ENCODE assay signal across 13 cellular contexts in the genomic region with DNA sequence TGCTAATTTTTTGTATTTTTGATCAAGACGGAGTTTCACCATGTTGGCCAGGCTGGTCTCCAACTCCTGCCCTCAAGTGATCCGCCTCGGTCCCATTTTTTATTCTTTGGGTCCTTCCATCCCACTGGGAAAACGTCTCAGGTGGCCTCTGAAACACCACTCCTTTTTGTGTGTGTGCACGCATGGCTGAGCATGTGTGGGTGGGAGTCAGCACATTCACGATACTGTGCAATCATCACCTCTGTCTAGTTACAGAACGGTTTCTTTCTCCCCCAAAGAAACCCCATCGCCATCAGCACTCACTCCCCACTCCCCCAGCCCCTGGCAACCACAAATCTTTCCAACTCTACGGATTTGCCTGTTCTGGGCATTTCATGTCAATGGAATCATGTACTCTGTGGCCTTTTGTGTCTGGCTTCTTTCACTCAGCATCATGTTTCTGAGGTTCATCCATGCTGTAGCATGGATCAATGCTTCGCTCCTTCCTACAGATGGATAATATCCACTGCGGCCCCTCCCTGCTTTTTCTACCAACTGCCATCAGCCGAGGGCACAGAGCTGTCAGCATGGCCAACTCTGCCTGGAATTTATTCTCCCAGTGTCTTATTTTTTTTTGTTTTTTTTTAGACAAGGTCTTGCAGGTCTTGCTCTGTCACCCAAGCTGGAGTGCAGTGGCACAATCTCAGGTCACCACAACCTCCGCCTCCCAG. TPM values are rescaled to one million over a fixed set of nuclear protein-coding genes. Genes with fewer than 3 reads are reported as not detected.
DNase-seq lines count a peak whose midpoint lies in the region; ATAC-seq and TF ChIP-seq lines count a peak whose summit lies in the region.
"Had no signal": no experiment of that assay in that cellular context is flagged by ENCODE, and none has a peak within 500 bp of the region (broad histone marks: within the 10 kb centered on the region; RNA-seq: fewer than 3 reads in every experiment).

No MANE protein-coding gene starts in this region.

- H3K36me3 ChIP-seq in CD4-positive, CD25-positive, alpha-beta regulatory T cell (ENCODE audit: control insufficient read depth, insufficient read depth, low read length): no peaks in the 10 kb centered on the region
- H3K36me3 ChIP-seq in GM06990 (ENCODE audit: control insufficient read depth, insufficient read depth, low read length): no peaks in the 10 kb centered on the region
- H3K36me3 ChIP-seq: sigmoid colon, suprapubic skin had no signal

- TF ChIP-seq CTCF in GM06990 (IDR thresholded peaks at IDR 0.05; ENCODE audit: insufficient read depth, low read length, poor library complexity, severe bottlenecking) (no peak), nephron (IDR thresholded peaks at IDR 0.05; ENCODE audit: unreplicated experiment in 3 of 3) (no peak)

- no peaks in the 10 kb centered on the region for H3K36me3 Mint-ChIP-seq in CD4-positive, CD25-positive, alpha-beta regulatory T cell
- no peaks in the 10 kb centered on the region for H3K36me3 Mint-ChIP-seq in activated naive CD8-positive, alpha-beta T cell treated with anti-CD3 and anti-CD28 coated beads, Interleukin-2, amount 10 ng/mL, durations not matched to agents 7 days and 5 days
- peaks cover 3% of the 10 kb centered on the region for H3K36me3 Mint-ChIP-seq in nephron (ENCODE audit: low read depth)

- H3K4me3 ChIP-seq in CD4-positive, CD25-positive, alpha-beta regulatory T cell (ENCODE audit: low read depth, low read length): no peak overlapping the region
- H3K4me3 ChIP-seq in GM06990 (replicated peaks; ENCODE audit: low read depth, low read length): peak overlapping the region; percentile 8; the same call in 1 of the 2 replicates

- H3K9me3 ChIP-seq in CD4-positive, CD25-positive, alpha-beta regulatory T cell (ENCODE audit: control insufficient read depth in 2 of 2, low read length in 2 of 2): no peaks in the 10 kb centered on the region
- H3K9me3 ChIP-seq: sigmoid colon, suprapubic skin had no signal

- H3K27ac ChIP-seq in CD4-positive, CD25-positive, alpha-beta regulatory T cell (ENCODE audit: insufficient read depth, low read length, poor library complexity, severe bottlenecking): no peak overlapping the region

- H3K27me3 Mint-ChIP-seq in CD4-positive, CD25-positive, alpha-beta regulatory T cell: peaks cover 40% of the 10 kb centered on the region
- H3K27me3 Mint-ChIP-seq in activated naive CD8-positive, alpha-beta T cell treated with anti-CD3 and anti-CD28 coated beads, Interleukin-2, amount 10 ng/mL, durations not matched to agents 7 days and 5 days: peaks cover 29% of the 10 kb centered on the region
- peaks cover 15% of the 10 kb centered on the region for H3K27me3 Mint-ChIP-seq in nephron (ENCODE audit: low read depth)

- H3K9me3 Mint-ChIP-seq in CD4-positive, CD25-positive, alpha-beta regulatory T cell: peaks cover 0 to 2% (median 0%) of the 10 kb centered on the region in 7 donors
- no peaks in the 10 kb centered on the region for H3K9me3 Mint-ChIP-seq in activated naive CD8-positive, alpha-beta T cell treated with anti-CD3 and anti-CD28 coated beads, Interleukin-2, amount 10 ng/mL, durations not matched to agents 7 days and 5 days
- no peaks in the 10 kb centered on the region for H3K9me3 Mint-ChIP-seq in nephron

- POLR2A ChIA-PET in activated naive CD8-positive, alpha-beta T cell treated with anti-CD3 and anti-CD28 coated beads, Interleukin-2, amount 10 ng/mL, durations not matched to agents 7 days and 5 days (lab: Charles Lee): interaction anchor here (0.5 kb wide), 1 partner anchor 57 kb away, joined by 3 read pairs; no protein-coding TSS in a partner anchor

- no peak for DNase-seq in CD4-positive, CD25-positive, alpha-beta regulatory T cell
- DNase-seq in GM06990 (ENCODE audit: extremely low read depth, insufficient read length) (no peak), AG08396 (ENCODE audit: low spot score) (no peak), NOMO-1 treated with DMSO at 0.1 percent for 48 hours (lab: John Stamatoyannopoulos, UW; ENCODE audit: unreplicated experiment) (no peak)
- DNase-seq in activated naive CD8-positive, alpha-beta T cell treated with anti-CD3 and anti-CD28 coated beads, Interleukin-2, amount 10 ng/mL, durations not matched to agents 7 days and 5 days: no peak
- DNase-seq: foreskin keratinocyte, islet precursor cell, NCI-H446, sigmoid colon had no signal

- peaks cover 4% of the 10 kb centered on the region for H3K27me3 ChIP-seq in CD4-positive, CD25-positive, alpha-beta regulatory T cell (ENCODE audit: control insufficient read depth, insufficient read depth, low read length)
- H3K27me3 ChIP-seq in GM06990 (replicated peaks; ENCODE audit: control insufficient read depth, insufficient read depth, low read length): no peaks in the 10 kb centered on the region
- H3K27me3 ChIP-seq: suprapubic skin had no signal

- ATAC-seq in CD4-positive, CD25-positive, alpha-beta regulatory T cell (ENCODE audit: low read depth in 2 of 2): no peak
- ATAC-seq in activated naive CD8-positive, alpha-beta T cell treated with anti-CD3 and anti-CD28 coated beads, Interleukin-2, amount 10 ng/mL, durations not matched to agents 7 days and 5 days (ENCODE audit: low read depth): no peak
- ATAC-seq in HG02870 (IDR thresholded peaks at IDR 0.05; ENCODE audit: unreplicated experiment): no peak

- H3K4me1 ChIP-seq in CD4-positive, CD25-positive, alpha-beta regulatory T cell (ENCODE audit: control insufficient read depth, insufficient read depth, low read length, poor library complexity, severe bottlenecking): peaks cover 28% of the 10 kb centered on the region
- H3K4me1 ChIP-seq: foreskin keratinocyte had no signal

- peak overlapping the region in 1 of 3 donors; percentile 6 for H3K27ac Mint-ChIP-seq in CD4-positive, CD25-positive, alpha-beta regulatory T cell
- peak overlapping the region; percentile 62 for H3K27ac Mint-ChIP-seq in activated naive CD8-positive, alpha-beta T cell treated with anti-CD3 and anti-CD28 coated beads, Interleukin-2, amount 10 ng/mL, durations not matched to agents 7 days and 5 days
- H3K27ac Mint-ChIP-seq in nephron: peak overlapping the region; percentile 58 to 88 (median 77)

- H3K4me3 Mint-ChIP-seq in CD4-positive, CD25-positive, alpha-beta regulatory T cell: peak overlapping the region; percentile 69 to 86 (median 80)
- H3K4me3 Mint-ChIP-seq in activated naive CD8-positive, alpha-beta T cell treated with anti-CD3 and anti-CD28 coated beads, Interleukin-2, amount 10 ng/mL, durations not matched to agents 7 days and 5 days: peak overlapping the region; percentile 39
- peak overlapping the region; percentile 85 to 88 (median 86) for H3K4me3 Mint-ChIP-seq in nephron

- peaks cover 0 to 31% (median 9%) of the 10 kb centered on the region in 4 donors for H3K4me1 Mint-ChIP-seq in CD4-positive, CD25-positive, alpha-beta regulatory T cell
- peaks cover 18% of the 10 kb centered on the region for H3K4me1 Mint-ChIP-seq in activated naive CD8-positive, alpha-beta T cell treated with anti-CD3 and anti-CD28 coated beads, Interleukin-2, amount 10 ng/mL, durations not matched to agents 7 days and 5 days
- peaks cover 5% of the 10 kb centered on the region for H3K4me1 Mint-ChIP-seq in nephron

RNA-seq across cellular contexts. Expression of a gene that starts 9.7 kb away (rescaled TPM):
- total RNA-seq in CD4-positive, CD25-positive, alpha-beta regulatory T cell: 0.10 TPM
- not detected for polyA plus RNA-seq in CD4-positive, CD25-positive, alpha-beta regulatory T cell
- under 1 TPM; 0.14 to 0.17 TPM for total RNA-seq in activated naive CD8-positive, alpha-beta T cell treated with anti-CD3 and anti-CD28 coated beads, Interleukin-2, amount 10 ng/mL, durations not matched to agents 7 days and 5 days
- total RNA-seq: foreskin keratinocyte, M059J had no signal
- polyA plus RNA-seq: foreskin keratinocyte had no signal
